Comparison of ENCODE assay signal across 9 cellular contexts in genomic region chr3:98734311-98734710, GRCh38. TPM values are rescaled to one million over a fixed set of nuclear protein-coding genes. Genes with fewer than 3 reads are reported as not detected.
DNase-seq lines count a peak whose midpoint lies in the region; ATAC-seq, FAIRE-seq and TF ChIP-seq lines count a peak whose summit lies in the region.
"Had no signal": no experiment of that assay in that cellular context is flagged by ENCODE, and none has a peak within 500 bp of the region (broad histone marks: within the 10 kb centered on the region; RNA-seq: fewer than 3 reads in every experiment).

No MANE protein-coding gene starts in this region.

- H3K9ac ChIP-seq in endothelial cell of umbilical vein (replicated peaks; ENCODE audit: extremely low read depth, insufficient read depth, low read length) (peak overlapping the region; percentile 98), parathyroid adenoma (no peak overlapping the region)

- H3K4me1 ChIP-seq in endothelial cell of umbilical vein (ENCODE audit: control insufficient read depth, extremely low read depth, insufficient read depth, low read length) (peaks cover 48% of the 10 kb centered on the region), parathyroid adenoma (peaks cover 4% of the 10 kb centered on the region), small intestine (ENCODE audit: control insufficient read depth in 2 of 2, insufficient read depth in 1 of 2, low read depth in 1 of 2, low read length in 1 of 2) (no peaks in the 10 kb centered on the region)

- TF ChIP-seq POLR2A in endothelial cell of umbilical vein (IDR thresholded peaks at IDR 0.05; ENCODE audit: low read depth, low read length) = no peak

- H3K4me3 Mint-ChIP-seq in Calu3 (ENCODE audit: low read depth, unreplicated experiment) = peak overlapping the region; percentile 89

- FAIRE-seq in endothelial cell of umbilical vein (lab: Jason Lieb, UNC) (no peak), small intestine (lab: Jason Lieb, UNC) (no peak)

- H3K27me3 ChIP-seq in endothelial cell of umbilical vein (ENCODE audit: control insufficient read depth in 2 of 2, insufficient read depth in 2 of 2, low read length in 2 of 2) = no peaks in the 10 kb centered on the region
- H3K27me3 ChIP-seq in parathyroid adenoma (ENCODE audit: control insufficient read depth, insufficient read depth, low read length) = no peaks in the 10 kb centered on the region
- peaks cover 0 to 9% of the 10 kb centered on the region in 2 donors for H3K27me3 ChIP-seq in small intestine (ENCODE audit: control insufficient read depth in 2 of 2, insufficient read depth in 2 of 2, low read length in 2 of 2)

- BruUV-seq in Calu3 (replicated peaks; lab: Mats Ljungman, UMichigan) = no TSS peak
- no TSS peak for BruUV-seq in endothelial cell of umbilical vein (replicated peaks; lab: Mats Ljungman, UMichigan)

- intact Hi-C loops in Calu3 (cut with micrococcal nuclease; ENCODE audit: unreplicated experiment) (no loop called here), endothelial cell of umbilical vein (cut with micrococcal nuclease) (loop anchor here (1.0 to 5.0 kb wide), 4 partner anchors 37 to 243 kb away; no protein-coding TSS in a partner anchor)

- dilution Hi-C loops in endothelial cell of umbilical vein (cut with MboI; ENCODE audit: extremely low pct_ligation_motif_present, low sequenced_read_pairs) = no loop called here

- no peaks in the 10 kb centered on the region for H3K9me1 ChIP-seq in endothelial cell of umbilical vein (replicated peaks; ENCODE audit: control insufficient read depth, extremely low read depth, insufficient read depth, low read length)

- H3K4me2 ChIP-seq in endothelial cell of umbilical vein (ENCODE audit: insufficient read depth, low read length) = peak overlapping the region; percentile 95
- H3K4me2 ChIP-seq in parathyroid adenoma (ENCODE audit: low read length) = no peak overlapping the region

- H3K36me3 ChIP-seq in endothelial cell of umbilical vein (ENCODE audit: control insufficient read depth in 2 of 2, extremely low read depth in 1 of 2, insufficient read depth in 2 of 2, low read length in 2 of 2) (no peaks in the 10 kb centered on the region), parathyroid adenoma (ENCODE audit: control insufficient read depth, insufficient read depth, low read length) (no peaks in the 10 kb centered on the region), small intestine (ENCODE audit: control insufficient read depth in 2 of 2, insufficient read depth in 2 of 2, low read length in 2 of 2) (no peaks in the 10 kb centered on the region)
- H3K36me3 ChIP-seq: SJSA1 had no signal

- DNase-seq in Calu3 (no peak), NCI-H1694 treated with DMSO at 0.1 percent for 48 hours (lab: John Stamatoyannopoulos, UW) (peak; percentile 77), endothelial cell of umbilical vein (ENCODE audit: low read depth, low spot score) (peak; percentile 67), small intestine (no peak), DMS79 (lab: John Stamatoyannopoulos, UW) (no peak)

- CTCF ChIA-PET in Calu3 (lab: Charles Lee) = no interaction called here
- CTCF ChIA-PET in endothelial cell of umbilical vein (lab: Charles Lee) = interaction anchor here (0.6 to 6.7 kb wide), 5 partner anchors 29 to 131 kb away, joined by 3 to 37 read pairs (median 11); no protein-coding TSS in a partner anchor

- WGBS in small intestine, 3 donors = 43 to 52% (median 49%) methylated on average over 4 of the region's 4 CpGs

- H3K27ac ChIP-seq in endothelial cell of umbilical vein (ENCODE audit: insufficient read depth, low read depth, low read length) = peak overlapping the region; percentile 92
- H3K27ac ChIP-seq in parathyroid adenoma = no peak overlapping the region
- no peak overlapping the region for H3K27ac ChIP-seq in small intestine (ENCODE audit: low read depth in 1 of 2, low read length in 1 of 2)
- H3K27ac ChIP-seq: SJSA1 had no signal

- TF ChIP-seq CTCF in Calu3 (IDR thresholded peaks at IDR 0.05; ENCODE audit: unreplicated experiment) = no peak
- TF ChIP-seq CTCF in endothelial cell of umbilical vein (IDR thresholded peaks at IDR 0.05; ENCODE audit: extremely low read depth in 1 of 2, insufficient read depth in 1 of 2, low read depth in 1 of 2, low read length in 2 of 2) = no peak
- TF ChIP-seq CTCF in parathyroid adenoma (IDR thresholded peaks at IDR 0.05) = no peak

- no peaks in the 10 kb centered on the region for H4K20me1 ChIP-seq in endothelial cell of umbilical vein (replicated peaks; ENCODE audit: control insufficient read depth, extremely low read depth, insufficient read depth, low read length)

- peaks cover 19% of the 10 kb centered on the region for H3K36me3 Mint-ChIP-seq in Calu3 (ENCODE audit: insufficient read depth, unreplicated experiment)

- H3K79me2 ChIP-seq in endothelial cell of umbilical vein (ENCODE audit: control insufficient read depth, insufficient read depth, low read length) (peaks cover 61% of the 10 kb centered on the region), parathyroid adenoma (no peaks in the 10 kb centered on the region)

- H3K27me3 Mint-ChIP-seq in Calu3 (ENCODE audit: unreplicated experiment) = peaks cover 15% of the 10 kb centered on the region

- H2AFZ ChIP-seq in endothelial cell of umbilical vein (ENCODE audit: low read depth, low read length) = no peak overlapping the region
- peak overlapping the region; percentile 91 for H2AFZ ChIP-seq in parathyroid adenoma

- ATAC-seq in HG02840 (IDR thresholded peaks at IDR 0.05; ENCODE audit: low FRiP score, unreplicated experiment) = no peak
- ATAC-seq in GM19328 (IDR thresholded peaks at IDR 0.05; ENCODE audit: unreplicated experiment) = no peak

- H3K4me3 ChIP-seq in endothelial cell of umbilical vein (replicated peaks in 1 of 3; ENCODE audit: insufficient read depth in 1 of 3, low read depth in 1 of 3, low read length in 3 of 3) = peak overlapping the region; percentile 3 to 96 (median 45)
- no peak overlapping the region for H3K4me3 ChIP-seq in parathyroid adenoma (ENCODE audit: low read depth, low read length)
- H3K4me3 ChIP-seq in small intestine (ENCODE audit: low read depth in 1 of 2, low read length in 2 of 2) = no peak overlapping the region
- H3K4me3 ChIP-seq: SJSA1 had no signal

- H3K27ac Mint-ChIP-seq in Calu3 (ENCODE audit: unreplicated experiment) = no peak overlapping the region

- peaks cover 7% of the 10 kb centered on the region for H3K4me1 Mint-ChIP-seq in Calu3 (ENCODE audit: low read depth, unreplicated experiment)

- H3K9me3 ChIP-seq in endothelial cell of umbilical vein (replicated peaks; ENCODE audit: control insufficient read depth, insufficient read depth, low read length) (no peaks in the 10 kb centered on the region), parathyroid adenoma (ENCODE audit: control insufficient read depth, low read length) (no peaks in the 10 kb centered on the region), small intestine (ENCODE audit: control insufficient read depth, low read depth) (no peaks in the 10 kb centered on the region)
- H3K9me3 ChIP-seq: SJSA1 had no signal

- H3K9me3 Mint-ChIP-seq in Calu3 (ENCODE audit: low read depth, unreplicated experiment) = peaks cover 2% of the 10 kb centered on the region

- POLR2A ChIA-PET in endothelial cell of umbilical vein (lab: Charles Lee) = no interaction called here

TF ChIP-seq in endothelial cell of umbilical vein, 7 proteins besides CTCF, POLR2A, EP300 and RAD21:
- no peak for TF ChIP-seq JUN (IDR thresholded peaks at IDR 0.05; ENCODE audit: borderline replicate concordance, insufficient read depth, insufficient read length, low read depth)
- TF ChIP-seq GATA2 (IDR thresholded peaks at IDR 0.05; ENCODE audit: insufficient read depth, insufficient read length, low read depth, low read length) = no peak
- no peak for TF ChIP-seq MYC (IDR thresholded peaks at IDR 0.05; ENCODE audit: low read depth, low read length)
- TF ChIP-seq FOS (IDR thresholded peaks at IDR 0.05; ENCODE audit: borderline replicate concordance, insufficient read depth, low read length) = no peak
- no peak for TF ChIP-seq EZH2 (IDR thresholded peaks at IDR 0.05; ENCODE audit: borderline replicate concordance, low read depth, low read length, severe bottlenecking)
- TF ChIP-seq MAX (IDR thresholded peaks at IDR 0.05; ENCODE audit: insufficient read depth, insufficient read length) = no peak
- no peak for TF ChIP-seq POLR2AphosphoS5 (IDR thresholded peaks at IDR 0.05; ENCODE audit: insufficient read depth, low read depth, low read length)

RNA-seq across cellular contexts. Expression of gene ST3GAL6, which starts 28.8 kb away (rescaled TPM):
- total RNA-seq in Calu3 (2022) (1.7 and 3.2 TPM in 2 replicates), endothelial cell of umbilical vein (17.7 and 35.9 TPM in 2 replicates)
- polyA plus RNA-seq in endothelial cell of umbilical vein (11.3 and 13.2 TPM in 2 replicates), small intestine (1 to 10 TPM in 2 of 3 donors, not detected in 1; 2.2 to 3.2 TPM)
- 9.4 and 9.9 TPM in 2 replicates for polyA plus RNA-seq in endothelial cell of umbilical vein (2011; cell fraction: cytosol; rRNA removed)
- 44.5 and 49.7 TPM in 2 replicates for polyA plus RNA-seq in endothelial cell of umbilical vein (2011; cell fraction: nucleus; rRNA removed)
- 19.5 and 21.1 TPM in 2 replicates for polyA plus RNA-seq in endothelial cell of umbilical vein (2012)
- polyA minus RNA-seq in endothelial cell of umbilical vein = 11.9 and 23.9 TPM in 2 replicates
- not detected for polyA minus RNA-seq in endothelial cell of umbilical vein (2011; cell fraction: cytosol; rRNA and poly(A)+ RNA removed)
- 35.4 and 40.4 TPM in 2 replicates for polyA minus RNA-seq in endothelial cell of umbilical vein (2011; cell fraction: nucleus; rRNA and poly(A)+ RNA removed)
- total RNA-seq: SJSA1 had no signal

Comparison
In these comparisons a context has a peak if more than half of its experiments do, and no peak if none do; other contexts are left out.
1. DNase-seq: peak in NCI-H1694 treated with DMSO at 0.1 percent for 48 hours (single experiment) and endothelial cell of umbilical vein (single experiment); none in Calu3 (single experiment), small intestine (single experiment) and DMS79 (single experiment).
2. H3K4me3 ChIP-seq: peak in endothelial cell of umbilical vein (3 of 3); none in parathyroid adenoma (single experiment) and small intestine (0 of 2).